In genomic region chr9:104743377-104743985, GRCh38 we compare ENCODE assay signal across 9 cellular contexts. TPM values are rescaled to one million over a fixed set of nuclear protein-coding genes. Genes with fewer than 3 reads are reported as not detected.
DNase-seq lines count a peak whose midpoint lies in the region; ATAC-seq and TF ChIP-seq lines count a peak whose summit lies in the region.
"Had no signal": no experiment of that assay in that cellular context is flagged by ENCODE, and none has a peak within 500 bp of the region (broad histone marks: within the 10 kb centered on the region; RNA-seq: fewer than 3 reads in every experiment).

No MANE protein-coding gene starts in this region.

- no peaks in the 10 kb centered on the region for H3K27me3 ChIP-seq in DOHH2 (ENCODE audit: control insufficient read depth, low read length)
- H3K27me3 ChIP-seq in foreskin keratinocyte, result no peaks in the 10 kb centered on the region

- DNase-seq in NCI-H2196 (lab: John Stamatoyannopoulos, UW; ENCODE audit: unreplicated experiment) (peak; percentile 68), foreskin keratinocyte (peak in 1 of 2 donors; percentile 59), retinal pigment epithelial cell (ENCODE audit: low read depth) (peak; percentile 27), posterior vena cava (ENCODE audit: low spot score) (no peak)
- DNase-seq: activated naive CD8-positive, alpha-beta T cell treated with anti-CD3 and anti-CD28 coated beads, Interleukin-2, amount 10 ng/mL, durations not matched to agents 7 days and 5 days had no signal

- H3K79me2 ChIP-seq in DOHH2 (ENCODE audit: control insufficient read depth, low read length), result peaks cover 17% of the 10 kb centered on the region

- peak; percentile 42 for ATAC-seq in GM19351 (IDR thresholded peaks at IDR 0.05; ENCODE audit: unreplicated experiment)
- peak; percentile 43 for ATAC-seq in HG03175 (IDR thresholded peaks at IDR 0.05; ENCODE audit: unreplicated experiment)
- peak; percentile 45 for ATAC-seq in foreskin keratinocyte

- H3K36me3 ChIP-seq in DOHH2 (ENCODE audit: control insufficient read depth, low read length), result peaks cover 4% of the 10 kb centered on the region; the same call in 1 of the 2 replicates

- intact Hi-C loops in posterior vena cava (cut with DNase I), result no loop called here

- no peak overlapping the region for H3K27ac ChIP-seq in DOHH2 (ENCODE audit: low read depth, low read length)
- no peak overlapping the region for H3K27ac ChIP-seq in foreskin keratinocyte

- H3F3A ChIP-seq in DOHH2 (ENCODE audit: control insufficient read depth, insufficient read depth), result peaks cover 5% of the 10 kb centered on the region; the same call in 1 of the 2 replicates

- H3K4me3 ChIP-seq in DOHH2 (ENCODE audit: low read length) (no peak overlapping the region), WI38 (ENCODE audit: low read depth, low read length) (no peak overlapping the region), retinal pigment epithelial cell (ENCODE audit: low read length) (no peak overlapping the region)

- TF ChIP-seq CTCF in DOHH2 (IDR thresholded peaks at IDR 0.05; ENCODE audit: low read depth, low read length, poor library complexity, severe bottlenecking), result peak; percentile 73
- TF ChIP-seq CTCF in WI38 (IDR thresholded peaks at IDR 0.05; ENCODE audit: low read depth, low read length), result peak; percentile 52; the same call in 1 of the 2 replicates
- TF ChIP-seq CTCF in foreskin keratinocyte (conservative IDR thresholded peaks at IDR 0.05), result peak; percentile 88
- TF ChIP-seq CTCF in retinal pigment epithelial cell (conservative IDR thresholded peaks at IDR 0.05; ENCODE audit: low read depth, low read length), result peak; percentile 67

- no peaks in the 10 kb centered on the region for H3K9me3 ChIP-seq in DOHH2 (ENCODE audit: control insufficient read depth, insufficient read depth, low read length)

- no peaks in the 10 kb centered on the region for H3K9me2 ChIP-seq in DOHH2 (replicated peaks; ENCODE audit: control insufficient read depth, low read length)

- peaks cover 35% of the 10 kb centered on the region for H3K4me1 ChIP-seq in DOHH2 (ENCODE audit: control insufficient read depth, low read length)
- H3K4me1 ChIP-seq in foreskin keratinocyte, result peaks cover 9% of the 10 kb centered on the region

- no peaks in the 10 kb centered on the region for H4K20me1 ChIP-seq in DOHH2 (ENCODE audit: control insufficient read depth, insufficient read depth, low read depth, low read length)

- 0 out of 2 replicates have a peak overlapping the region, but pooled peaks have one; percentile 3 for H3K4me2 ChIP-seq in DOHH2 (ENCODE audit: low read length)

RNA-seq across cellular contexts. Expression of gene NIPSNAP3A, which starts 4.0 kb away (rescaled TPM):
- total RNA-seq in foreskin keratinocyte (16.5 and 24.7 TPM in 2 replicates), posterior vena cava (10 to 100 TPM; 28.2 to 28.3 TPM)
- polyA plus RNA-seq in foreskin keratinocyte, result 13.7 and 18.0 TPM in 2 replicates

RNA-seq across cellular contexts. Expression of gene NIPSNAP3B, which starts 20.4 kb away (rescaled TPM):
- total RNA-seq in foreskin keratinocyte (0.21 and 0.44 TPM in 2 replicates), posterior vena cava (1 to 10 TPM; 4.3 to 6.2 TPM)
- polyA plus RNA-seq in foreskin keratinocyte, result 0.18 and 0.28 TPM in 2 replicates

RNA-seq across cellular contexts. Expression of gene OR13D1, which starts 49.2 kb away (rescaled TPM):
- total RNA-seq in foreskin keratinocyte, result not detected in 2 replicates
- not detected in 2 replicates for polyA plus RNA-seq in foreskin keratinocyte
- total RNA-seq in posterior vena cava, result not detected
- total RNA-seq: activated naive CD8-positive, alpha-beta T cell treated with anti-CD3 and anti-CD28 coated beads, Interleukin-2, amount 10 ng/mL, durations not matched to agents 7 days and 5 days had no signal
